In the genomic region with DNA sequence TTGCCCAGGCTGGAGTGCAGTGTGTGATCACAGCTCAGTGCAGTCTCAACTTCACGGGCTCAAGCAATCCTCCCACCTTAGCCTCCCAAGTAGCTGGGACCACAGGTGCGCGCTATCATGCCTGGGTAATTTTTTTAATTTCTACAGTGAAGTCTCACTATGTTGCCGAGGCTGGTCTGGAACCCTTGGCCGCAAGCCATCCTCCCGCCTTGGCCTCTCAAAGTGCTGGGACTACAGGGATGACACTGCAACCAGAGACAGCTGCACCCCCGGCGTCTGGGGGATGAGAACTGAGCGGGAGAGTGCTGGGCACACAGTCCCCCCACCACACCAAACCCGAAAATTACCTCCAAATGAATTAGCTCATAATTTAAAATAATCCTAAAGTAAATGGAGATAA, we compare ENCODE assay signal across 32 cellular contexts.
"Had no signal": no experiment of that assay in that cellular context is flagged by ENCODE, and none has a peak within 500 bp of the region (broad histone marks: within the 10 kb centered on the region; RNA-seq: fewer than 3 reads in every experiment).

No MANE protein-coding gene starts in this region.

- H3K9ac ChIP-seq: SK-N-SH had no signal

- H3K4me1 ChIP-seq: body of pancreas, breast epithelium, SJSA1 had no signal

- DNase-seq: activated B cell treated with CpG ODN at 0.5 μM for 24 hours; activated CD4-positive, alpha-beta T cell treated with anti-CD3 and anti-CD28 coated beads, Interleukin-2, amount 10 ng/mL, durations not matched to agents 24 days and 14 days; activated CD4-positive, alpha-beta T cell treated with anti-CD3 and anti-CD28 coated beads, Interleukin-2, amount 50 U/mL, for 4 hours; activated CD8-positive, alpha-beta T cell treated with anti-CD3 and anti-CD28 coated beads, Interleukin-2, amount 10 ng/mL, durations not matched to agents 7 days and 5 days; activated gamma-delta T cell; activated naive CD4-positive, alpha-beta T cell treated with Interleukin-2 at 50 U/mL for 16 hours; activated T-cell treated with anti-CD3 and anti-CD28 coated beads, Interleukin-2, amount 50 U/mL, for 24 hours; adrenal gland; body of pancreas; IMR-90; NCI-H1092 treated with DMSO at 0.1 percent for 48 hours; NCI-H1417; NCI-H146; NCI-H187; NCI-H2029 treated with DMSO at 0.1 percent for 48 hours; NCI-H2107; NCI-H2171; NCI-H510A; NCI-H526; NCI-H748 treated with DMSO at 0.1 percent for 48 hours; NK-92 treated with Interleukin-12 subunit alpha and Interleukin-12 subunit beta, amount 100 ng/mL, for 24 hours; PC-3; SHP77 treated with DMSO at 0.1 percent for 48 hours; SK-N-SH had no signal

- H3K27me3 ChIP-seq: adrenal gland, body of pancreas, breast epithelium, SJSA1 had no signal

- FAIRE-seq: astrocyte, K562, RCC 7860, TTC549 had no signal

- H3K9me2 ChIP-seq: SK-N-SH had no signal

- H3K4me3 ChIP-seq: adrenal gland, body of pancreas, breast epithelium, K562, SJSA1 had no signal

- H3K4me2 ChIP-seq: SK-N-SH had no signal

- H3K36me3 ChIP-seq: adrenal gland, breast epithelium, SJSA1 had no signal

- H3K27ac ChIP-seq: adrenal gland, body of pancreas, breast epithelium, RWPE1, SJSA1 had no signal

- ATAC-seq: activated CD8-positive, alpha-beta T cell treated with anti-CD3 and anti-CD28 coated beads, Interleukin-2, amount 10 ng/mL, durations not matched to agents 7 days and 5 days; activated naive CD4-positive, alpha-beta T cell treated with anti-CD3 and anti-CD28 coated beads, Interleukin-2, amount 50 U/mL, for 72 hours; body of pancreas; K562; PC-3 had no signal

- H3K9me3 ChIP-seq: adrenal gland, body of pancreas, breast epithelium, SK-N-SH had no signal
